In the genomic region with DNA sequence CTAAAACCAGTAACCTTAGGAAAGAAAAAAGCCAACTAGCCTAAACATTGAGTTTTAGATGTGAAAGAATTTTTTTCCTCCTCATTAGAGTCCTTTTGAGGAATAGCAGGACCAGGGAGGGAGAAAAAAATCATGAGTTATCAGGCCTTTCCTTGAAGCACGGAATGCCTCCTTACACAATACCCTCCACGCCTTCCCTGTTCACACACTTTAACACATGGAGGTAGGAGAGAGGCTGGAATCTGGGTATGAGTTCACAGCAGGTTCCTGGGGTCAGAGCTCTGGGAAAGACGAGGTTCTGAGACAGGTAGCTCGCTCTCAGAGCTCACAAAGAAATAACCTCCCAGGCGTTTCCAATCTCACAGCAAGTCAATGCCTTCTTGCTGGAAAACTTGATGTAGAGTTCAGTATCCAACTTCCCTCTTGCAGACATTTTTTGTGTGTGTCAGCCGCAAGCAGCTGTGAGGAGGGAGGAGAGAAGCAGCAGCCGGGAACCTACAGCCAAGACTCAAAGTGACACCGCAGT, we compare ENCODE assay signal across 7 cellular contexts. TPM values are rescaled to one million over a fixed set of nuclear protein-coding genes. Genes with fewer than 3 reads are reported as not detected.
A peak's percentile ranks its signal among the peaks of the same experiment; 100 is the strongest.
DNase-seq lines count a peak whose midpoint lies in the region; FAIRE-seq and TF ChIP-seq lines count a peak whose summit lies in the region.

No MANE protein-coding gene starts in this region.

- no peaks in the 10 kb centered on the region for H3K36me3 ChIP-seq in GM06990 (ENCODE audit: control insufficient read depth, insufficient read depth, low read length)
- no peaks in the 10 kb centered on the region for H3K36me3 ChIP-seq in kidney (ENCODE audit: control insufficient read depth in 1 of 2, insufficient read depth in 2 of 2, low read length in 2 of 2)
- H3K36me3 ChIP-seq in subcutaneous abdominal adipose tissue (ENCODE audit: control insufficient read depth in 5 of 5, insufficient read depth in 5 of 5, low read length in 5 of 5): no peaks in the 10 kb centered on the region

- H3K4me1 ChIP-seq in kidney (ENCODE audit: control insufficient read depth in 1 of 2, insufficient read depth in 1 of 2, low read depth in 1 of 2, low read length in 2 of 2) (peaks cover 0 to 3% of the 10 kb centered on the region in 2 donors), subcutaneous abdominal adipose tissue (ENCODE audit: control insufficient read depth in 5 of 5, insufficient read depth in 5 of 5, low read length in 5 of 5) (peaks cover 2 to 17% (median 14%) of the 10 kb centered on the region in 5 donors)

- DNase-seq in GM06990 (ENCODE audit: extremely low read depth, insufficient read length): no peak
- DNase-seq in HL-60 (ENCODE audit: low read depth in 1 of 2, low spot score in 1 of 2): peak; percentile 56 to 62
- peak; percentile 65 for DNase-seq in amniotic epithelial cell (ENCODE audit: low read depth)
- no peak for DNase-seq in kidney
- DNase-seq in 8988T: no peak
- DNase-seq in stimulated activated CD8-positive, alpha-beta memory T cell treated with anti-CD3 and anti-CD28 coated beads, Interleukin-4, amount 100 ng/mL, for 48 hours: no peak

- TF ChIP-seq CTCF in GM06990 (IDR thresholded peaks at IDR 0.05; ENCODE audit: insufficient read depth, low read length, poor library complexity, severe bottlenecking): no peak
- no peak for TF ChIP-seq CTCF in HL-60 (IDR thresholded peaks at IDR 0.05; ENCODE audit: insufficient read depth, low read length)
- no peak for TF ChIP-seq CTCF in kidney (IDR thresholded peaks at IDR 0.05; ENCODE audit: borderline replicate concordance, extremely low read depth, insufficient read depth)

- H3K9me3 ChIP-seq in kidney (ENCODE audit: control insufficient read depth in 1 of 2, low read length in 2 of 2) (no peaks in the 10 kb centered on the region), subcutaneous abdominal adipose tissue (ENCODE audit: control insufficient read depth in 5 of 5, low read length in 5 of 5) (peaks cover 0 to 6% (median 2%) of the 10 kb centered on the region in 5 donors)

- H3K27ac ChIP-seq in HL-60 (replicated peaks): peak overlapping the region; percentile 83
- peak overlapping the region in 1 of 2 donors; percentile 87 for H3K27ac ChIP-seq in kidney (ENCODE audit: low read depth in 2 of 2, low read length in 2 of 2)
- H3K27ac ChIP-seq in subcutaneous abdominal adipose tissue (ENCODE audit: low read depth, low read length): peak overlapping the region; percentile 77

- peak overlapping the region; percentile 95 for H3K4me3 ChIP-seq in GM06990 (replicated peaks; ENCODE audit: low read depth, low read length)
- H3K4me3 ChIP-seq in HL-60 (replicated peaks; ENCODE audit: insufficient read depth, low read length): peak overlapping the region; percentile 80
- peak overlapping the region; percentile 93 to 98 for H3K4me3 ChIP-seq in kidney (ENCODE audit: low read length in 2 of 2)
- peak overlapping the region; percentile 83 to 100 (median 95) for H3K4me3 ChIP-seq in subcutaneous abdominal adipose tissue (ENCODE audit: low read depth in 1 of 5, low read length in 5 of 5)

- H3K27me3 ChIP-seq in GM06990 (replicated peaks; ENCODE audit: control insufficient read depth, insufficient read depth, low read length) (no peaks in the 10 kb centered on the region), HL-60 (ENCODE audit: insufficient read depth, poor library complexity, severe bottlenecking) (no peaks in the 10 kb centered on the region), subcutaneous abdominal adipose tissue (ENCODE audit: control insufficient read depth in 5 of 5, insufficient read depth in 4 of 5, low read length in 5 of 5) (no peaks in the 10 kb centered on the region)

- no peak for FAIRE-seq in kidney (lab: Jason Lieb, UNC)

- H3K9ac ChIP-seq in kidney (ENCODE audit: low read length in 2 of 2) (peak overlapping the region; percentile 74 to 79), subcutaneous abdominal adipose tissue (ENCODE audit: low read length in 5 of 5) (peak overlapping the region; percentile 78 to 91 (median 85))

- intact Hi-C loops in kidney (cut with DNase I): no loop called here

RNA-seq across cellular contexts. Expression of a gene that starts 0.7 kb away (rescaled TPM):
- 12.2 TPM for total RNA-seq in kidney
- polyA plus RNA-seq in kidney (ENCODE audit: insufficient read depth, low read depth, low replicate concordance): 1.5 TPM

RNA-seq across cellular contexts. Expression of a gene that starts 59.1 kb away (rescaled TPM):
- 9.9 TPM for total RNA-seq in kidney
- polyA plus RNA-seq in kidney (ENCODE audit: insufficient read depth, low read depth, low replicate concordance): 4.0 TPM

Comparison
In these comparisons a context has a peak if more than half of its experiments do, and no peak if none do; other contexts are left out.
1. DNase-seq: peak in HL-60 (2 of 2) and amniotic epithelial cell (single experiment); none in GM06990 (single experiment), kidney (single experiment), 8988T (single experiment) and stimulated activated CD8-positive, alpha-beta memory T cell treated with anti-CD3 and anti-CD28 coated beads, Interleukin-4, amount 100 ng/mL, for 48 hours (single experiment).
2. Peak in every context shown above with its lines, with median percentiles within 50 percentile points of each other: H3K4me3 ChIP-seq.